ENCODE assay signal across 1 cellular context in the genomic region with DNA sequence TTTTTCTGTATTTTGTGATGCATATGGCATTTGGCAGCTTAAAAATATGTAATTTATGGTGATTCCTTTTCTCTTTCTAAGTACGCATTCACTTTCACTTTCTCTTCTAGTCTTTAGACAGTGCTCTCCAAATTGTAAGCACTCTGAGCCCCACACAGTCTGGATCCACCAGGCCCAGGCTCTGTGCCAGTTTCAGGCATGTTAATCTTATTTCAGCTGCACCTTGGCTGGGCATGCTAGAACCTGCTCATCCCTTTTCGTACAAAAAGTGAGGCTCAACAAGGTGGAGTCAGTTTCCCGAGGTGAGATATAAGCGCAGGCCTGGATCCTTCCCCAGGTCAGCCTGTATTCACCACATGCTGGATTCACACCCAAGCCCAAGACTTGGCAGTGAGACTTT.
TF ChIP-seq lines count a peak whose summit lies in the region.

No MANE protein-coding gene starts in this region.

TF ChIP-seq in GM12878, 131 proteins besides CTCF, POLR2A, EP300 and RAD21 (continued from another document):
- TF ChIP-seq ATF3 (IDR thresholded peaks at IDR 0.05; ENCODE audit: borderline replicate concordance, extremely low read depth, low read depth, low read length): no peak
- TF ChIP-seq SMAD5 (IDR thresholded peaks at IDR 0.05; ENCODE audit: low read depth): no peak
- no peak for TF ChIP-seq MYC (IDR thresholded peaks at IDR 0.05; ENCODE audit: insufficient read depth, insufficient read length, insufficient replicate concordance, low read length, severe bottlenecking)
- TF ChIP-seq CUX1 (IDR thresholded peaks at IDR 0.05; ENCODE audit: insufficient replicate concordance, low read depth, low read length): no peak
- no peak for TF ChIP-seq NKRF (conservative IDR thresholded peaks at IDR 0.05)
- no peak for TF ChIP-seq NFYA (IDR thresholded peaks at IDR 0.05; ENCODE audit: borderline replicate concordance, low read depth, low read length)
- TF ChIP-seq POU2F2 (IDR thresholded peaks at IDR 0.05; ENCODE audit: borderline replicate concordance, low read depth, low read length): no peak
- TF ChIP-seq RB1 (IDR thresholded peaks at IDR 0.05; ENCODE audit: borderline replicate concordance): no peak
- TF ChIP-seq CREM (IDR thresholded peaks at IDR 0.05; ENCODE audit: low read depth): no peak
- no peak for TF ChIP-seq ZBTB11 (CRISPR knock-in tag; IDR thresholded peaks at IDR 0.05)
TF ChIP-seq in GM12878: peak in this region for 0.
